In the genomic region with DNA sequence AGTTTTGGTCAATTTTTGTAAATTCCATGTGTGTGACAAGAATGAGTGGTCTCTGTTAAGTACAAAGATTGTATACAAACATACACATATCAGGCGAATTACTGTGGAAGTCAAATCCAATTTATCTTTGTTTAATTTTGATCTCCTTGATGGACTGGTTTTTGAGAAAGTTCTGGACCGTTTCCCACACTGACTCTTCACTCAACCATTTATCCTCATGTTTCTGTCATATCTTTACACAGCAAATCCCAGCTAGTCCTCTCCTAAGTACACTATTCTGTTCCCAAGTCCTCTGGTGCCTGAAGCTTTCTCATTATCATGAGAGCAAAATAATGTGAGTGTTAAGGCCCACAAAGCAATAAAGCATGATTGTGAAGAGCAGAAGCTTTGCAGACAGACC, we compare ENCODE assay signal across 22 cellular contexts.
DNase-seq lines count a peak whose midpoint lies in the region; ATAC-seq, FAIRE-seq and TF ChIP-seq lines count a peak whose summit lies in the region.
"Had no signal": no experiment of that assay in that cellular context is flagged by ENCODE, and none has a peak within 500 bp of the region (broad histone marks: within the 10 kb centered on the region; RNA-seq: fewer than 3 reads in every experiment).

No MANE protein-coding gene starts in this region.

- H3K36me3 Mint-ChIP-seq in astrocyte (ENCODE audit: low read depth, unreplicated experiment) = no peaks in the 10 kb centered on the region
- H3K36me3 Mint-ChIP-seq: CD4-positive, CD25-positive, alpha-beta regulatory T cell; CD8-positive, alpha-beta T cell had no signal

- H3K9me1 ChIP-seq in IMR-90 (ENCODE audit: insufficient read depth, low read length) = peaks cover 8% of the 10 kb centered on the region; the same call in 1 of the 2 replicates

- dilution Hi-C loops in IMR-90 (cut with HindIII; ENCODE audit: low sequenced_read_pairs, unreplicated experiment) = no loop called here

- no peaks in the 10 kb centered on the region for H3K4me1 Mint-ChIP-seq in astrocyte (ENCODE audit: low read depth, unreplicated experiment)
- H3K4me1 Mint-ChIP-seq: B cell; CD4-positive, CD25-positive, alpha-beta regulatory T cell had no signal

- no peaks in the 10 kb centered on the region for H3K27me3 ChIP-seq in IMR-90 (ENCODE audit: control insufficient read depth, insufficient read depth, low read length)
- H3K27me3 ChIP-seq in astrocyte (ENCODE audit: insufficient read depth, low read length) = no peaks in the 10 kb centered on the region
- H3K27me3 ChIP-seq: BLaER1 had no signal

- no peak overlapping the region for H3K27ac Mint-ChIP-seq in astrocyte (ENCODE audit: unreplicated experiment)
- H3K27ac Mint-ChIP-seq: B cell; CD4-positive, CD25-positive, alpha-beta regulatory T cell; CD8-positive, alpha-beta T cell had no signal

- H3K14ac ChIP-seq in IMR-90 (replicated peaks; ENCODE audit: low read depth, low read length) = peak overlapping the region; percentile 22

- peak overlapping the region; percentile 61 for H3K4ac ChIP-seq in IMR-90 (ENCODE audit: low read depth, low read length)

- H3K4me2 ChIP-seq in IMR-90 (ENCODE audit: low read depth, low read length) (no peak overlapping the region), astrocyte (ENCODE audit: low read length) (no peak overlapping the region)
- H3K4me2 ChIP-seq: BLaER1 had no signal

- peaks cover 2% of the 10 kb centered on the region for H3K9me3 Mint-ChIP-seq in astrocyte (ENCODE audit: unreplicated experiment)
- H3K9me3 Mint-ChIP-seq: CD8-positive, alpha-beta T cell had no signal

- peaks cover 5% of the 10 kb centered on the region for H3K27me3 Mint-ChIP-seq in astrocyte (ENCODE audit: low read depth, unreplicated experiment)
- H3K27me3 Mint-ChIP-seq: B cell; CD4-positive, CD25-positive, alpha-beta regulatory T cell had no signal

- H3K9ac ChIP-seq in IMR-90 (ENCODE audit: low read depth, low read length) (no peak overlapping the region), astrocyte (ENCODE audit: low read length) (no peak overlapping the region)
- H3K9ac ChIP-seq: BLaER1 had no signal

- POLR2A ChIA-PET in IMR-90 (lab: Charles Lee; ENCODE audit: unreplicated experiment) = no interaction called here

- no peak overlapping the region for H2BK5ac ChIP-seq in IMR-90 (ENCODE audit: low read depth, low read length, poor library complexity, severe bottlenecking)

- peak overlapping the region; percentile 45 for H2AK5ac ChIP-seq in IMR-90 (ENCODE audit: low read depth, low read length)

- H3K4me3 ChIP-seq in IMR-90 (ENCODE audit: insufficient read depth, low read depth, low read length) (no peak overlapping the region), astrocyte (ENCODE audit: insufficient read depth, low read depth, low read length) (no peak overlapping the region)
- H3K4me3 ChIP-seq: BLaER1, GM12878 had no signal

- peak overlapping the region; percentile 85 for H2BK15ac ChIP-seq in IMR-90 (ENCODE audit: low read depth, low read length)

- H4K91ac ChIP-seq in IMR-90 (ENCODE audit: insufficient read depth, low read depth, low read length) = peak overlapping the region; percentile 51

- in situ Hi-C loops in IMR-90 (cut with MboI; ENCODE audit: low sequenced_read_pairs) = no loop called here

- no peaks in the 10 kb centered on the region for H3K79me1 ChIP-seq in IMR-90 (ENCODE audit: low read depth in 1 of 2, low read length in 2 of 2)

- no peak overlapping the region for H3K27ac ChIP-seq in IMR-90 (ENCODE audit: insufficient read depth, low read length)
- no peak overlapping the region for H3K27ac ChIP-seq in astrocyte (ENCODE audit: low read depth, low read length)
- H3K27ac ChIP-seq: 22Rv1, BLaER1, C4-2B had no signal

- H3K9me3 ChIP-seq in IMR-90 (ENCODE audit: control insufficient read depth, insufficient read depth, low read length) (peaks cover 4% of the 10 kb centered on the region; the same call in 1 of the 2 replicates), astrocyte (ENCODE audit: insufficient read depth, low read depth, low read length) (no peaks in the 10 kb centered on the region)
- H3K9me3 ChIP-seq: BLaER1, Caco-2 had no signal

- H2AK9ac ChIP-seq in IMR-90 (replicated peaks; ENCODE audit: low read depth, low read length, poor library complexity) = no peak overlapping the region

- ATAC-seq in IMR-90 (ENCODE audit: low read depth) (no peak), HG03039 (IDR thresholded peaks at IDR 0.05; ENCODE audit: unreplicated experiment) (no peak), HG02973 (IDR thresholded peaks at IDR 0.05; ENCODE audit: unreplicated experiment) (no peak)
- ATAC-seq: CD8-positive, alpha-beta T cell; GM12878; HCT116 had no signal

- H3K23ac ChIP-seq in IMR-90 (ENCODE audit: low read depth, low read length) = peak overlapping the region; percentile 18; the same call in 1 of the 2 replicates

- TF ChIP-seq CTCF in IMR-90 (conservative IDR thresholded peaks at IDR 0.05; ENCODE audit: low read depth, low read length) (no peak), astrocyte (IDR thresholded peaks at IDR 0.05; ENCODE audit: insufficient read depth, low read depth, low read length) (no peak)

- H4K5ac ChIP-seq in IMR-90 (ENCODE audit: low read depth, low read length) = no peak overlapping the region; the same call in 1 of the 2 replicates

- peak; percentile 56 for FAIRE-seq in astrocyte (lab: Jason Lieb, UNC)
- FAIRE-seq: A204.1, GM12878, H1 had no signal

- no peak overlapping the region for H3K56ac ChIP-seq in IMR-90 (ENCODE audit: extremely low read depth, insufficient read depth, low read length)

- CTCF ChIA-PET in IMR-90 (lab: Yijun Ruan, JAX) = interaction anchor here (0.7 kb wide), 1 partner anchor 118 kb away, joined by 3 read pairs; no protein-coding TSS in a partner anchor

- H4K20me1 ChIP-seq in IMR-90 (ENCODE audit: insufficient read depth, low read length) (no peaks in the 10 kb centered on the region), astrocyte (ENCODE audit: insufficient read depth, low read length) (no peaks in the 10 kb centered on the region)
- H4K20me1 ChIP-seq: BLaER1 had no signal

- H3K36me3 ChIP-seq in IMR-90 (ENCODE audit: control insufficient read depth, insufficient read depth, low read length) = no peaks in the 10 kb centered on the region
- no peaks in the 10 kb centered on the region for H3K36me3 ChIP-seq in astrocyte (ENCODE audit: insufficient read depth, low read length)
- H3K36me3 ChIP-seq: BLaER1 had no signal

- H3K79me2 ChIP-seq in astrocyte (ENCODE audit: insufficient read depth, low read length) = no peaks in the 10 kb centered on the region

- H2BK20ac ChIP-seq in IMR-90 (ENCODE audit: low read depth, low read length) = peak overlapping the region; percentile 76

- no peak overlapping the region for H3K4me3 Mint-ChIP-seq in astrocyte (ENCODE audit: unreplicated experiment)
- H3K4me3 Mint-ChIP-seq: B cell; CD4-positive, CD25-positive, alpha-beta regulatory T cell; CD8-positive, alpha-beta T cell had no signal

- WGBS in IMR-90 (ENCODE audit: extremely low coverage in 2 of 2, insufficient read length in 1 of 2), 2 experiments = no CpG with 5 or more reads among the region's 2 CpGs

- H2BK120ac ChIP-seq in IMR-90 (ENCODE audit: low read depth, low read length) = peak overlapping the region; percentile 69

- no peak for TF ChIP-seq RAD21 in IMR-90 (IDR thresholded peaks at IDR 0.05; ENCODE audit: low read length)

- BruUV-seq in IMR-90 (replicated peaks; lab: Mats Ljungman, UMichigan) = no TSS peak

- TF ChIP-seq POLR2A in IMR-90 (IDR thresholded peaks at IDR 0.05; ENCODE audit: low read depth, low read length) = no peak

- intact Hi-C loops in IMR-90 (cut with micrococcal nuclease) = loop anchor here (5.0 kb wide), 1 partner anchor 165 kb away; no protein-coding TSS in a partner anchor

- H3K4me1 ChIP-seq in IMR-90 (ENCODE audit: control insufficient read depth, insufficient read depth, low read length) (peaks cover 6% of the 10 kb centered on the region), astrocyte (ENCODE audit: insufficient read depth, low read length) (no peaks in the 10 kb centered on the region)
- H3K4me1 ChIP-seq: Caco-2 had no signal

- peak overlapping the region; percentile 20; the same call in 1 of the 2 replicates for H3K18ac ChIP-seq in IMR-90 (ENCODE audit: low read depth, low read length)

- DNase-seq in EH (ENCODE audit: low read depth) (peak; percentile 39), IMR-90 (no peak), astrocyte (ENCODE audit: low read depth) (no peak), SHP77 treated with DMSO at 0.1 percent for 48 hours (lab: John Stamatoyannopoulos, UW) (no peak)
- DNase-seq: Caco-2; CD4-positive, CD25-positive, alpha-beta regulatory T cell; CD8-positive, alpha-beta T cell; DMS153; DND-41; EL; GDM1; H7 had no signal

- no peak overlapping the region for H2AFZ ChIP-seq in IMR-90 (replicated peaks; ENCODE audit: low read length, poor library complexity)
- no peak overlapping the region for H2AFZ ChIP-seq in astrocyte (ENCODE audit: low read depth, low read length)

- H4K8ac ChIP-seq in IMR-90 (ENCODE audit: low read depth in 2 of 2, low read length in 2 of 2) = peak overlapping the region in 1 of 2 experiments; percentile 55; a peak in 3 of 4 replicates

TF ChIP-seq in IMR-90, 13 proteins besides CTCF, POLR2A, EP300 and RAD21:
- TF ChIP-seq NFE2L2 (IDR thresholded peaks at IDR 0.05; ENCODE audit: low read depth, low read length) = no peak
- TF ChIP-seq MXI1 (IDR thresholded peaks at IDR 0.05; ENCODE audit: borderline replicate concordance, low read depth, low read length) = no peak
- no peak for TF ChIP-seq MAFK (IDR thresholded peaks at IDR 0.05; ENCODE audit: low read depth, low read length)
- TF ChIP-seq RFX5 (IDR thresholded peaks at IDR 0.05; ENCODE audit: low read depth, low read length) = no peak
- TF ChIP-seq SMC3 (IDR thresholded peaks at IDR 0.05; ENCODE audit: low read depth, low read length) = no peak
- TF ChIP-seq FOS (IDR thresholded peaks at IDR 0.05; ENCODE audit: low read depth, low read length) = no peak
- TF ChIP-seq BHLHE40 (IDR thresholded peaks at IDR 0.05; ENCODE audit: low read depth, low read length) = no peak
- TF ChIP-seq, protein P1, sequence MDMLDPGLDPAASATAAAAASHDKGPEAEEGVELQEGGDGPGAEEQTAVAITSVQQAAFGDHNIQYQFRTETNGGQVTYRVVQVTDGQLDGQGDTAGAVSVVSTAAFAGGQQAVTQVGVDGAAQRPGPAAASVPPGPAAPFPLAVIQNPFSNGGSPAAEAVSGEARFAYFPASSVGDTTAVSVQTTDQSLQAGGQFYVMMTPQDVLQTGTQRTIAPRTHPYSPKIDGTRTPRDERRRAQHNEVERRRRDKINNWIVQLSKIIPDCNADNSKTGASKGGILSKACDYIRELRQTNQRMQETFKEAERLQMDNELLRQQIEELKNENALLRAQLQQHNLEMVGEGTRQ (IDR thresholded peaks at IDR 0.05; ENCODE audit: low read depth, low read length) = no peak
- TF ChIP-seq RCOR1 (IDR thresholded peaks at IDR 0.05; ENCODE audit: insufficient replicate concordance, low read length) = no peak
